Comparison of ENCODE assay signal across 10 cellular contexts in genomic region chr10:103679096-103679790, GRCh38.
DNase-seq lines count a peak whose midpoint lies in the region; ATAC-seq and TF ChIP-seq lines count a peak whose summit lies in the region.
"Had no signal": no experiment of that assay in that cellular context is flagged by ENCODE, and none has a peak within 500 bp of the region (broad histone marks: within the 10 kb centered on the region; RNA-seq: fewer than 3 reads in every experiment).

No MANE protein-coding gene starts in this region.

- intact Hi-C loops in spleen (cut with DNase I; ENCODE audit: low total_unique reads), result no loop called here

- H3K4me3 Mint-ChIP-seq in activated naive CD8-positive, alpha-beta T cell treated with anti-CD3 and anti-CD28 coated beads, Interleukin-2, amount 50 U/mL, for 24 hours, result no peak overlapping the region

- no peak for TF ChIP-seq CTCF in spleen (IDR thresholded peaks at IDR 0.05 in 8 of 11, conservative IDR thresholded peaks at IDR 0.05 in 3 of 11)

- no peak for TF ChIP-seq POLR2A in spleen (IDR thresholded peaks at IDR 0.05)

- H3K27ac ChIP-seq in spleen (peak overlapping the region in 5 of 8 donors; percentile 33 to 81 (median 80)), Karpas-422 (ENCODE audit: low read length) (no peak overlapping the region)

- DNase-seq in adipocyte (ENCODE audit: low read depth) (no peak), spleen (no peak), Karpas-422 (no peak), NCI-H2171 treated with DMSO at 0.1 percent for 48 hours (lab: John Stamatoyannopoulos, UW) (no peak)
- no peak for DNase-seq in activated naive CD8-positive, alpha-beta T cell treated with anti-CD3 and anti-CD28 coated beads, Interleukin-2, amount 50 U/mL, for 24 hours
- no peak for DNase-seq in activated naive CD4-positive, alpha-beta T cell (lab: John Stamatoyannopoulos, UW)
- DNase-seq: SW 1271 had no signal

- H3K27me3 ChIP-seq in adipocyte (replicated peaks; ENCODE audit: control insufficient read depth, insufficient read depth, low read length) (no peaks in the 10 kb centered on the region), spleen (replicated peaks in 1 of 7) (no peaks in the 10 kb centered on the region), Karpas-422 (ENCODE audit: low read length) (no peaks in the 10 kb centered on the region)
- H3K27me3 ChIP-seq: ascending aorta had no signal

- peaks cover 18% of the 10 kb centered on the region for H3K4me1 Mint-ChIP-seq in activated naive CD8-positive, alpha-beta T cell treated with anti-CD3 and anti-CD28 coated beads, Interleukin-2, amount 50 U/mL, for 24 hours

- no peaks in the 10 kb centered on the region for H3K36me3 ChIP-seq in adipocyte (ENCODE audit: control insufficient read depth, insufficient read depth, low read length, severe bottlenecking)
- H3K36me3 ChIP-seq in spleen, result no peaks in the 10 kb centered on the region
- no peaks in the 10 kb centered on the region for H3K36me3 ChIP-seq in Karpas-422 (ENCODE audit: insufficient read depth, low read length)
- H3K36me3 ChIP-seq: ascending aorta had no signal

- WGBS in spleen, 5 donors, result 71 to 87% (median 83%) methylated on average over 4 of the region's 4 CpGs

- no peaks in the 10 kb centered on the region for H3K27me3 Mint-ChIP-seq in activated naive CD8-positive, alpha-beta T cell treated with anti-CD3 and anti-CD28 coated beads, Interleukin-2, amount 50 U/mL, for 24 hours

- no peaks in the 10 kb centered on the region for H3K9me3 ChIP-seq in adipocyte (ENCODE audit: control insufficient read depth, low read length)
- H3K9me3 ChIP-seq in spleen, result no peaks in the 10 kb centered on the region
- no peaks in the 10 kb centered on the region for H3K9me3 ChIP-seq in Karpas-422 (ENCODE audit: low read length)
- H3K9me3 ChIP-seq: ascending aorta had no signal

- H3K36me3 Mint-ChIP-seq in activated naive CD8-positive, alpha-beta T cell treated with anti-CD3 and anti-CD28 coated beads, Interleukin-2, amount 50 U/mL, for 24 hours (ENCODE audit: low read depth), result no peaks in the 10 kb centered on the region

- H3K4me1 ChIP-seq in adipocyte (ENCODE audit: control insufficient read depth, insufficient read depth, low read length), result peaks cover 73% of the 10 kb centered on the region
- peaks cover 19 to 47% (median 34%) of the 10 kb centered on the region in 6 donors for H3K4me1 ChIP-seq in spleen
- peaks cover 5% of the 10 kb centered on the region for H3K4me1 ChIP-seq in Karpas-422 (ENCODE audit: low read length)
- H3K4me1 ChIP-seq: ascending aorta had no signal

- H3K9me3 Mint-ChIP-seq in activated naive CD8-positive, alpha-beta T cell treated with anti-CD3 and anti-CD28 coated beads, Interleukin-2, amount 50 U/mL, for 24 hours, result no peaks in the 10 kb centered on the region

- H3K4me2 ChIP-seq in Karpas-422 (ENCODE audit: low read depth, low read length, poor library complexity, severe bottlenecking), result no peak overlapping the region

- no peaks in the 10 kb centered on the region for H3K79me2 ChIP-seq in Karpas-422 (ENCODE audit: low read length)

- H3K4me3 ChIP-seq in adipocyte (ENCODE audit: low read length) (no peak overlapping the region), spleen (no peak overlapping the region), Karpas-422 (ENCODE audit: low read length) (no peak overlapping the region)
- H3K4me3 ChIP-seq: ascending aorta had no signal

- H4K20me1 ChIP-seq in Karpas-422 (ENCODE audit: insufficient read depth, low read depth, low read length), result no peaks in the 10 kb centered on the region

- H3K27ac Mint-ChIP-seq in activated naive CD8-positive, alpha-beta T cell treated with anti-CD3 and anti-CD28 coated beads, Interleukin-2, amount 50 U/mL, for 24 hours, result no peak overlapping the region

- no peaks in the 10 kb centered on the region for H3K9me2 ChIP-seq in Karpas-422 (replicated peaks; ENCODE audit: insufficient read depth, low read length)

- H3K9ac ChIP-seq in adipocyte (ENCODE audit: low read length) (peak overlapping the region; percentile 93), Karpas-422 (ENCODE audit: low read length) (no peak overlapping the region)

- ATAC-seq in GM18907 (IDR thresholded peaks at IDR 0.05; ENCODE audit: unreplicated experiment), result peak; percentile 71
- peak; percentile 74 for ATAC-seq in HG02763 (IDR thresholded peaks at IDR 0.05; ENCODE audit: unreplicated experiment)
- no peak for ATAC-seq in activated naive CD8-positive, alpha-beta T cell treated with anti-CD3 and anti-CD28 coated beads, Interleukin-2, amount 50 U/mL, for 24 hours

- no peak overlapping the region for H2AFZ ChIP-seq in Karpas-422 (ENCODE audit: low read length)
